18 cellular contexts compared by ENCODE assay signal in the genomic region with DNA sequence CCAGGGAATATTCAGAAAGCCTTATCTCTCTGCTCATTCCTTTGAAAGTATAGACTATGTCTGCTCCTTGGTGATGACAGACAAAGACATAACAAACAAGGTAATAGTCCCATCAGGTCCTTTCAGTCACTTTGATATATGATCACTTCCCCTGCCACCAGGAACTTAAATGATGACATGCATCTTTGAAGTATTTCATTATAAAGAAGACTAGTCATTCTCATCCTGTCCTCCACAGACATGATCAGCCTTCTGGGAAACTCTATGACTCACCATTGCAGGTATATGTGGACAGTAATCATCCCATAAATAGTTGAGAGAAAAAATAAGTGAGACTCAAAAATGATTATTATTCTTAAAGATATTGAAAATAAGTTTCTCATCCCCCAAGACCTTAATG.
"Had no signal": no experiment of that assay in that cellular context is flagged by ENCODE, and none has a peak within 500 bp of the region (broad histone marks: within the 10 kb centered on the region; RNA-seq: fewer than 3 reads in every experiment).

No MANE protein-coding gene starts in this region.

- H3K4me1 ChIP-seq: left lung, upper lobe of left lung had no signal

- H3K36me3 ChIP-seq: brain microvascular endothelial cell, left lung, thoracic aorta, upper lobe of left lung had no signal

- ATAC-seq: activated CD8-positive, alpha-beta T cell treated with anti-CD3 and anti-CD28 coated beads, Interleukin-2, amount 10 ng/mL, durations not matched to agents 7 days and 5 days; left lung; naive thymus-derived CD8-positive, alpha-beta T cell had no signal

- H3K27ac ChIP-seq: brain microvascular endothelial cell, coronary artery, left lung, thoracic aorta, upper lobe of left lung had no signal

- H3K27me3 ChIP-seq: brain microvascular endothelial cell, left lung, upper lobe of left lung had no signal

- DNase-seq: activated CD4-positive, alpha-beta T cell treated with anti-CD3 and anti-CD28 coated beads for 1 hour; activated CD4-positive, alpha-beta T cell treated with anti-CD3 and anti-CD28 coated beads, Interleukin-2, amount 50 U/mL, for 1 hour; activated CD8-positive, alpha-beta T cell treated with anti-CD3 and anti-CD28 coated beads, Interleukin-2, amount 10 ng/mL, durations not matched to agents 7 days and 5 days; activated gamma-delta T cell; aorta; brain microvascular endothelial cell; endodermal cell; foreskin fibroblast; immature natural killer cell; left lung; naive thymus-derived CD8-positive, alpha-beta T cell; stimulated activated CD4-positive, alpha-beta T cell treated with anti-CD3 and anti-CD28 coated beads, Interleukin-4, amount 100 ng/mL, for 24 hours; stimulated activated naive CD4-positive, alpha-beta T cell treated with Interleukin-2 at 50 U/mL for 16 hours; T-helper 9 cell; upper lobe of left lung had no signal

- H3K9me3 ChIP-seq: left lung, thoracic aorta, upper lobe of left lung had no signal

- H3K4me3 ChIP-seq: coronary artery, left lung, lung, thoracic aorta, upper lobe of left lung had no signal
